Comparison of ENCODE assay signal across 6 cellular contexts in genomic region chr11:42077794-42078193, GRCh38.
"Had no signal": no experiment of that assay in that cellular context is flagged by ENCODE, and none has a peak within 500 bp of the region (broad histone marks: within the 10 kb centered on the region; RNA-seq: fewer than 3 reads in every experiment).

No MANE protein-coding gene starts in this region.

- H3K4me2 ChIP-seq: KMS-11 had no signal

- H3K27ac ChIP-seq: HL-60, KMS-11 had no signal

- FAIRE-seq: HTR-8/SVneo had no signal

- DNase-seq: IMR-90, KBM-7, KG1 had no signal

- H3K9ac ChIP-seq: KMS-11 had no signal
